Comparison of ENCODE assay signal across 8 cellular contexts in the genomic region with DNA sequence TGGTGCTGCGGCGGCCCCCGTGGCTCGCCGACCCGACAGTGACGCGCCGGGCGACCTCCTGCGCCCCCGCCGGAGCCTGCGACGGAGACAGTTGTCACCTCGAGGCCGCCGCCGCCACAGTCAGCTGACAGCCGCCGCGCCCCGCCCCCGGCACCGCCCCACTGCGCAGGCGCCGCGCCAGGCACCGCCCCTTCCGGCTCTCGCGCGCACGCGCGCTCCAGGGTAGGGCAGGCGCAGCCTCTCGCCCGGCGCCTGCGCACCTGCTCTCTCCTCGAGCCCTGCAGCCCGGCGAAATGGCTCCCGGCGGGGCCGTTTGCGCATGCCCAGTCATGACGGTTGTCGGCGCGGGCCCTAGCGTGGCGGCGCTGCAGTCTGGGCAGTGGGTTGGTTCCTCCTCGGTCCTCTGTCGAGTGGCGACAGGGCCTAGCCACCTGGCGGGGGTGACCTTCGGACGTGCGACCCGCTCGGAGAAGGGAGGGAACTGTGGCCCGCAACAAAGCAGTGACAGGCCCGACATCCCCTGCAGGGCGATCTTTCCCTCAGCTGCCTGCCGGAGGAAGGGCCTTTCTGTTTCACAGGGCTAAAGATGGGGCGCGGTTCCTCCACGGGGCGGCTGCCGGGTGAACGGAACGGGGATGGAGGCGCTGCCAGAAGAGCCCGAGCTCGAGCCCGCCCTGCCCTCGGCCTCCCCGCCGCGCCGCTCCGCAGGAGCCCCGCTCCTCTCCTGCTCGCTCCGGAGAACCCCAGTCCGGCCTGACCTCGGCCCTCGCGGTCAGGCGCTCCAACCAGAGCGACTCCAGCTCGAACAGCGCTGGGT. TPM values are rescaled to one million over a fixed set of nuclear protein-coding genes. Genes with fewer than 3 reads are reported as not detected.
DNase-seq lines count a peak whose midpoint lies in the region; ATAC-seq and TF ChIP-seq lines count a peak whose summit lies in the region.

Gene TOLLIP (minus strand): TSS at position 135 of the 817 bp plus-strand sequence. CDS start 134 bp downstream, at position 1.

- dilution Hi-C loops in mammary epithelial cell (cut with HindIII; ENCODE audit: low sequenced_read_pairs), result no loop called here

- ATAC-seq in GM18873 (IDR thresholded peaks at IDR 0.05; ENCODE audit: low FRiP score, unreplicated experiment), result peak; percentile 70
- peak; percentile 71 for ATAC-seq in HG03135 (IDR thresholded peaks at IDR 0.05; ENCODE audit: unreplicated experiment)

- in situ Hi-C loops in mammary epithelial cell (cut with MboI; ENCODE audit: low sequenced_read_pairs in 2 of 2), result no loop called here

- H4K20me1 ChIP-seq in mammary epithelial cell (ENCODE audit: insufficient read depth, low read length), result no peaks in the 10 kb centered on the region
- H4K20me1 ChIP-seq in smooth muscle cell (ENCODE audit: low read depth), result peaks cover 42% of the 10 kb centered on the region

- no peaks in the 10 kb centered on the region for H3K27me3 ChIP-seq in mammary epithelial cell (ENCODE audit: insufficient read depth, low read length)
- H3K27me3 ChIP-seq in smooth muscle cell (ENCODE audit: low read depth), result no peaks in the 10 kb centered on the region

- intact Hi-C loops in mammary epithelial cell (cut with micrococcal nuclease), result loop anchor here (5.0 kb wide), 2 partner anchors 208 to 263 kb away; partner anchors contain the start of gene DUSP8

- BruUV-seq in mammary epithelial cell (replicated peaks; lab: Mats Ljungman, UMichigan), result TSS peak; percentile 56

- H3K4me2 ChIP-seq in mammary epithelial cell (ENCODE audit: insufficient read depth, low read depth, low read length) (peak within 1 kb of the TSS; percentile 98), smooth muscle cell (peak within 1 kb of the TSS; percentile 97)

- peak within 1 kb of the TSS; percentile 75 for H3K4me3 ChIP-seq in WI38 (ENCODE audit: low read depth, low read length)
- H3K4me3 ChIP-seq in mammary epithelial cell (replicated peaks in 1 of 3; ENCODE audit: insufficient read depth in 1 of 3, low read depth in 2 of 3, low read length in 3 of 3), result peak within 1 kb of the TSS; percentile 58 to 84 (median 72)
- H3K4me3 ChIP-seq in smooth muscle cell, result peak within 1 kb of the TSS; percentile 86

- H3K9ac ChIP-seq in mammary epithelial cell (ENCODE audit: insufficient read depth, low read length) (peak within 1 kb of the TSS; percentile 57), smooth muscle cell (ENCODE audit: low read depth) (peak within 1 kb of the TSS; percentile 83)

- no peaks in the 10 kb centered on the region for H3K36me3 ChIP-seq in mammary epithelial cell (ENCODE audit: insufficient read depth, low read length)
- no peaks in the 10 kb centered on the region for H3K36me3 ChIP-seq in smooth muscle cell (ENCODE audit: low read depth)

- H3K9me3 ChIP-seq in mammary epithelial cell (replicated peaks; ENCODE audit: insufficient read depth, low read length) (peaks cover 8% of the 10 kb centered on the region), smooth muscle cell (replicated peaks; ENCODE audit: low read depth) (no peaks in the 10 kb centered on the region)

- TF ChIP-seq CTCF in WI38 (IDR thresholded peaks at IDR 0.05; ENCODE audit: low read depth, low read length), result no peak
- TF ChIP-seq CTCF in mammary epithelial cell (conservative IDR thresholded peaks at IDR 0.05 in 1 of 2, IDR thresholded peaks at IDR 0.05 in 1 of 2; ENCODE audit: extremely low read depth in 1 of 2, insufficient read depth in 1 of 2, low read depth in 1 of 2, low read length in 2 of 2), result peak in 1 of 2 donors; percentile 27
- TF ChIP-seq CTCF in smooth muscle cell (IDR thresholded peaks at IDR 0.05; ENCODE audit: borderline replicate concordance, insufficient read depth, poor library complexity, severe bottlenecking), result no peak

- H3K79me2 ChIP-seq in mammary epithelial cell (ENCODE audit: insufficient read depth, low read length) (peaks cover 47% of the 10 kb centered on the region), smooth muscle cell (ENCODE audit: low read depth) (peaks cover 47% of the 10 kb centered on the region)

- CTCF ChIA-PET in mammary epithelial cell (lab: Charles Lee; ENCODE audit: low non-redundant PET), result no interaction called here

- peak; percentile 100 for DNase-seq in AG08395 (ENCODE audit: low spot score)
- DNase-seq in NCI-H2196 treated with DMSO at 0.1 percent for 48 hours (lab: John Stamatoyannopoulos, UW; ENCODE audit: unreplicated experiment), result peak; percentile 92
- peak; percentile 84 for DNase-seq in mammary epithelial cell
- peak; percentile 100 for DNase-seq in iPS-NIHi7 (ENCODE audit: extremely low spot score)
- DNase-seq in smooth muscle cell (lab: John Stamatoyannopoulos, UW; ENCODE audit: unreplicated experiment), result peak; percentile 94

- H2AFZ ChIP-seq in mammary epithelial cell (ENCODE audit: low read depth, low read length) (peak within 1 kb of the TSS; percentile 98), smooth muscle cell (ENCODE audit: low read depth) (peak within 1 kb of the TSS; percentile 94)

- H3K27ac ChIP-seq in mammary epithelial cell (ENCODE audit: insufficient read depth, low read depth, low read length) (peak within 1 kb of the TSS; percentile 61), smooth muscle cell (ENCODE audit: low read depth) (peak within 1 kb of the TSS; percentile 80)

- WGBS in mammary epithelial cell (ENCODE audit: low coverage, missing lambda C conversion rate), result 2% methylated on average over 32 of the region's 97 CpGs
- 5% methylated on average over 55 of the region's 97 CpGs for WGBS in smooth muscle cell (ENCODE audit: low lambda C conversion rate)

- H3K4me1 ChIP-seq in mammary epithelial cell (ENCODE audit: insufficient read depth, low read length) (peaks cover 35% of the 10 kb centered on the region), smooth muscle cell (ENCODE audit: low read depth) (peaks cover 4% of the 10 kb centered on the region)

- no peaks in the 10 kb centered on the region for H3F3A ChIP-seq in smooth muscle cell (ENCODE audit: low read depth)

RNA-seq across cellular contexts. Expression of gene TOLLIP, which starts in this region (rescaled TPM):
- total RNA-seq in mammary epithelial cell (10 to 100 TPM; 49.3 to 78.4 TPM), smooth muscle cell (13.3 and 20.3 TPM in 2 replicates)
- polyA plus RNA-seq in mammary epithelial cell (74.8 TPM), smooth muscle cell (60.0 and 63.0 TPM in 2 replicates)
- polyA minus RNA-seq in mammary epithelial cell, result 36.3 TPM

Comparison
In these comparisons a context has a peak if more than half of its experiments do, and no peak if none do; other contexts are left out.
1. Peak in every context shown above with its lines: DNase-seq, ATAC-seq, H3K4me3 ChIP-seq and H3K27ac ChIP-seq.